In the genomic region with DNA sequence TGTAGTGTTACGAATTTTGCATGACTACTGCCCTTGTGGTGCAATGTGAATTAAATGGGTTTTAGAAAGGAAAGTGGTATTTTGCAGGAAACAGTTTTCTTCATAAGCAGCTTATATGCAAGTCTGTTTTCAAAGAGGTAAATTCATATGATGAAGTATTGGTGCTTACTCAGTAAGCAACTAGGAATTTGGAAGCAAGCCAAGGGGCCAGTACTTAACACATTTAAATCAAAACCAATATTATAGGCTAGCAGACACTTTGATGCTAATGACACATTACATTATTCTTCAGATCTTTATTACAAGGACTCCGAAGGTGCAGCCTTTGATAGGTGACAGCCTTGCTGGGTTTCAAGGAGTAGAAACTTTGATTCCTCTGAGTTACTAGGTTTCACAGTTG, we compare ENCODE assay signal across 24 cellular contexts. TPM values are rescaled to one million over a fixed set of nuclear protein-coding genes. Genes with fewer than 3 reads are reported as not detected.
DNase-seq lines count a peak whose midpoint lies in the region; FAIRE-seq and TF ChIP-seq lines count a peak whose summit lies in the region.
"Had no signal": no experiment of that assay in that cellular context is flagged by ENCODE, and none has a peak within 500 bp of the region (broad histone marks: within the 10 kb centered on the region; RNA-seq: fewer than 3 reads in every experiment).

No MANE protein-coding gene starts in this region.

- H4K20me1 ChIP-seq in GM23248 (ENCODE audit: insufficient read depth) (no peaks in the 10 kb centered on the region), astrocyte (ENCODE audit: insufficient read depth, low read length) (no peaks in the 10 kb centered on the region), OCI-LY7 (ENCODE audit: insufficient read depth, low read length) (no peaks in the 10 kb centered on the region)
- H4K20me1 ChIP-seq: BLaER1 had no signal

- FAIRE-seq in astrocyte (lab: Jason Lieb, UNC): no peak
- FAIRE-seq: GM12878 had no signal

- H3K4me3 ChIP-seq in GM23248 (no peak overlapping the region), astrocyte (ENCODE audit: insufficient read depth, low read depth, low read length) (no peak overlapping the region), WERI-Rb-1 (ENCODE audit: low read depth, low read length) (no peak overlapping the region), OCI-LY7 (ENCODE audit: low read depth, low read length, poor library complexity, severe bottlenecking) (no peak overlapping the region)
- H3K4me3 ChIP-seq: BLaER1, colonic mucosa, GM12878, right atrium auricular region, tibial nerve had no signal

- H3F3A ChIP-seq in GM23248 (ENCODE audit: insufficient read depth): no peaks in the 10 kb centered on the region

- CTCF ChIA-PET in OCI-LY7 (lab: Charles Lee; ENCODE audit: unreplicated experiment): no interaction called here

- no peaks in the 10 kb centered on the region; the same call in 1 of the 2 replicates for H3K9me2 ChIP-seq in GM23248 (ENCODE audit: insufficient read depth)
- no peaks in the 10 kb centered on the region for H3K9me2 ChIP-seq in OCI-LY7 (ENCODE audit: insufficient read depth, low read length)

- H3K4me1 ChIP-seq in GM23248 (ENCODE audit: insufficient read depth): no peaks in the 10 kb centered on the region
- H3K4me1 ChIP-seq in astrocyte (ENCODE audit: insufficient read depth, low read length): peaks cover 5% of the 10 kb centered on the region
- no peaks in the 10 kb centered on the region for H3K4me1 ChIP-seq in OCI-LY7 (ENCODE audit: insufficient read depth, low read length, poor library complexity, severe bottlenecking)
- H3K4me1 ChIP-seq: BLaER1, colonic mucosa, right atrium auricular region, tibial nerve had no signal

- H3K79me2 ChIP-seq in GM23248 (ENCODE audit: insufficient read depth) (no peaks in the 10 kb centered on the region), astrocyte (ENCODE audit: insufficient read depth, low read length) (no peaks in the 10 kb centered on the region), OCI-LY7 (ENCODE audit: insufficient read depth, low read depth, low read length) (no peaks in the 10 kb centered on the region)

- no TSS peak for BruUV-seq in OCI-LY7 (replicated peaks; lab: Mats Ljungman, UMichigan)

- H3K4me1 Mint-ChIP-seq in astrocyte (ENCODE audit: low read depth, unreplicated experiment): peaks cover 28% of the 10 kb centered on the region
- H3K4me1 Mint-ChIP-seq: activated CD4-positive, alpha-beta T cell treated with anti-CD3 and anti-CD28 coated beads for 36 hours had no signal

- TF ChIP-seq CTCF in astrocyte (IDR thresholded peaks at IDR 0.05; ENCODE audit: insufficient read depth, low read depth, low read length) (no peak), WERI-Rb-1 (IDR thresholded peaks at IDR 0.05; ENCODE audit: low read depth, low read length) (no peak), OCI-LY7 (conservative IDR thresholded peaks at IDR 0.05; ENCODE audit: low read length) (no peak)

- H3K27me3 ChIP-seq in GM23248 (replicated peaks; ENCODE audit: insufficient read depth) (no peaks in the 10 kb centered on the region), astrocyte (ENCODE audit: insufficient read depth, low read length) (no peaks in the 10 kb centered on the region), WERI-Rb-1 (ENCODE audit: insufficient read depth, low read depth, severe bottlenecking) (no peaks in the 10 kb centered on the region)
- H3K27me3 ChIP-seq: BLaER1, colonic mucosa, right atrium auricular region, tibial nerve had no signal

- in situ Hi-C loops in GM23248 (cut with MboI): no loop called here

- H3K27ac Mint-ChIP-seq in astrocyte (ENCODE audit: unreplicated experiment): no peak overlapping the region
- H3K27ac Mint-ChIP-seq: activated CD4-positive, alpha-beta T cell treated with anti-CD3 and anti-CD28 coated beads for 36 hours; activated T-cell treated with anti-CD3 and anti-CD28 coated beads, Interleukin-2, amount 50 U/mL, for 24 hours; natural killer cell treated with Interleukin-12 subunit alpha and Interleukin-12 subunit beta and Interleukin-15 and Interleukin-18, amount 100 ng/mL, for 72 hours; T-helper 1 cell treated with Interleukin-12 subunit alpha and Interleukin-12 subunit beta and Interleukin-4 antibody, amounts not matched to agents 30 μg/mL and 1 μg/mL, for 36 hours had no signal

- WGBS in GM23248 (ENCODE audit: low coverage in 1 of 2, low lambda C conversion rate in 2 of 2, missing lambda C conversion rate in 2 of 2), 2 experiments: 8 to 11% methylated on average over 2 of the region's 2 CpGs

- H3K27ac ChIP-seq in GM23248 (no peak overlapping the region), astrocyte (ENCODE audit: low read depth, low read length) (no peak overlapping the region), WERI-Rb-1 (no peak overlapping the region), OCI-LY7 (ENCODE audit: low read depth, low read length, poor library complexity, severe bottlenecking) (no peak overlapping the region)
- H3K27ac ChIP-seq: BLaER1, colonic mucosa, right atrium auricular region, RWPE1, tibial nerve had no signal

- POLR2A ChIA-PET in OCI-LY7 (lab: Charles Lee): no interaction called here

- no peak overlapping the region for H2AFZ ChIP-seq in GM23248
- no peak overlapping the region for H2AFZ ChIP-seq in astrocyte (ENCODE audit: low read depth, low read length)
- H2AFZ ChIP-seq in OCI-LY7 (ENCODE audit: low read length): no peak overlapping the region

- intact Hi-C loops in OCI-LY7 (cut with micrococcal nuclease; ENCODE audit: unreplicated experiment): no loop called here

- H3K4me2 ChIP-seq in GM23248 (ENCODE audit: unreplicated experiment): no peak overlapping the region
- no peak overlapping the region for H3K4me2 ChIP-seq in astrocyte (ENCODE audit: low read length)
- no peak overlapping the region for H3K4me2 ChIP-seq in OCI-LY7 (ENCODE audit: low read length)
- H3K4me2 ChIP-seq: BLaER1 had no signal

- DNase-seq in GM23248 (peak; percentile 1), NCI-H2029 (lab: John Stamatoyannopoulos, UW) (peak; percentile 25), astrocyte (ENCODE audit: low read depth) (peak; percentile 54), lung microvascular endothelial cell (ENCODE audit: low read depth in 2 of 2) (peak; percentile 36 to 59), WERI-Rb-1 (no peak), OCI-LY7 (ENCODE audit: low spot score) (no peak), NCI-H128 (lab: John Stamatoyannopoulos, UW; ENCODE audit: unreplicated experiment) (no peak)
- DNase-seq in activated effector memory CD4-positive, alpha-beta T cell treated with anti-CD3 and anti-CD28 coated beads, Interleukin-2, amount 50 U/mL, for 16 hours: no peak
- DNase-seq: activated CD4-positive, alpha-beta T cell treated with anti-CD3 and anti-CD28 coated beads for 36 hours; activated T-cell treated with anti-CD3 and anti-CD28 coated beads, Interleukin-2, amount 50 U/mL, for 24 hours; colonic mucosa; EL; hippocampal formation; left ventricle myocardium superior; NCI-H524; stimulated activated CD4-positive, alpha-beta T cell treated with anti-CD3 and anti-CD28 coated beads, Interleukin-2, amount 100 ng/mL, for 24 hours; stimulated activated CD8-positive, alpha-beta memory T cell treated with anti-CD3 and anti-CD28 coated beads, Interleukin-4, amount 100 ng/mL, for 48 hours had no signal

- H3K9me3 Mint-ChIP-seq in astrocyte (ENCODE audit: unreplicated experiment): no peaks in the 10 kb centered on the region
- H3K9me3 Mint-ChIP-seq: natural killer cell treated with Interleukin-12 subunit alpha and Interleukin-12 subunit beta and Interleukin-15 and Interleukin-18, amount 100 ng/mL, for 72 hours; T-helper 1 cell treated with Interleukin-12 subunit alpha and Interleukin-12 subunit beta and Interleukin-4 antibody, amounts not matched to agents 30 μg/mL and 1 μg/mL, for 36 hours had no signal

- no peak overlapping the region for H3K4me3 Mint-ChIP-seq in astrocyte (ENCODE audit: unreplicated experiment)
- H3K4me3 Mint-ChIP-seq: activated CD4-positive, alpha-beta T cell treated with anti-CD3 and anti-CD28 coated beads for 36 hours; activated T-cell treated with anti-CD3 and anti-CD28 coated beads, Interleukin-2, amount 50 U/mL, for 24 hours; natural killer cell treated with Interleukin-12 subunit alpha and Interleukin-12 subunit beta and Interleukin-15 and Interleukin-18, amount 100 ng/mL, for 72 hours; T-helper 1 cell treated with Interleukin-12 subunit alpha and Interleukin-12 subunit beta and Interleukin-4 antibody, amounts not matched to agents 30 μg/mL and 1 μg/mL, for 36 hours had no signal

- no peaks in the 10 kb centered on the region for H3K27me3 Mint-ChIP-seq in astrocyte (ENCODE audit: low read depth, unreplicated experiment)
- H3K27me3 Mint-ChIP-seq: activated CD4-positive, alpha-beta T cell treated with anti-CD3 and anti-CD28 coated beads for 36 hours; activated T-cell treated with anti-CD3 and anti-CD28 coated beads, Interleukin-2, amount 50 U/mL, for 24 hours; natural killer cell treated with Interleukin-12 subunit alpha and Interleukin-12 subunit beta and Interleukin-15 and Interleukin-18, amount 100 ng/mL, for 72 hours had no signal

- H3K36me3 Mint-ChIP-seq in astrocyte (ENCODE audit: low read depth, unreplicated experiment): no peaks in the 10 kb centered on the region
- H3K36me3 Mint-ChIP-seq: natural killer cell treated with Interleukin-12 subunit alpha and Interleukin-12 subunit beta and Interleukin-15 and Interleukin-18, amount 100 ng/mL, for 72 hours had no signal

- H3K36me3 ChIP-seq in GM23248 (ENCODE audit: low read depth) (no peaks in the 10 kb centered on the region), astrocyte (ENCODE audit: insufficient read depth, low read length) (no peaks in the 10 kb centered on the region), WERI-Rb-1 (no peaks in the 10 kb centered on the region), OCI-LY7 (ENCODE audit: insufficient read depth, low read length) (no peaks in the 10 kb centered on the region)
- H3K36me3 ChIP-seq: BLaER1, colonic mucosa, right atrium auricular region, tibial nerve had no signal

- H3K9me3 ChIP-seq in GM23248 (ENCODE audit: low read depth): no peaks in the 10 kb centered on the region
- no peaks in the 10 kb centered on the region for H3K9me3 ChIP-seq in astrocyte (ENCODE audit: insufficient read depth, low read depth, low read length)
- no peaks in the 10 kb centered on the region for H3K9me3 ChIP-seq in WERI-Rb-1 (ENCODE audit: severe bottlenecking)
- no peaks in the 10 kb centered on the region for H3K9me3 ChIP-seq in OCI-LY7 (ENCODE audit: low read length)
- H3K9me3 ChIP-seq: BLaER1, colonic mucosa, right atrium auricular region, tibial nerve had no signal

- H3K9ac ChIP-seq in GM23248: no peak overlapping the region
- no peak overlapping the region for H3K9ac ChIP-seq in astrocyte (ENCODE audit: low read length)
- H3K9ac ChIP-seq: BLaER1 had no signal

RNA-seq across cellular contexts. Expression of a gene that starts 23.1 kb away (rescaled TPM):
- not detected in 2 replicates for total RNA-seq in GM23248 (2014; rRNA removed; shearing (Covaris generic))
- not detected in 2 replicates for polyA plus RNA-seq in GM23248 (2016; fragmentation: Nextera tagmentation; extraction: Ambion mirVana)
- total RNA-seq in astrocyte (1.1 and 1.2 TPM in 2 replicates), lung microvascular endothelial cell (under 0.01 TPM in 2 replicates), OCI-LY7 (2022) (not detected in 2 replicates)
- total RNA-seq in OCI-LY7 (2014; rRNA removed; shearing (Covaris generic)): not detected in 2 replicates
- total RNA-seq: activated CD4-positive, alpha-beta T cell treated with anti-CD3 and anti-CD28 coated beads for 36 hours; GM12878; natural killer cell treated with Interleukin-12 subunit alpha and Interleukin-12 subunit beta and Interleukin-15 and Interleukin-18, amount 100 ng/mL, for 72 hours had no signal
- polyA plus RNA-seq: GM12878 had no signal

Comparison
In these comparisons a context has a peak if more than half of its experiments do, and no peak if none do; other contexts are left out.
1. DNase-seq: peak in GM23248 (single experiment), NCI-H2029 (single experiment), astrocyte (single experiment) and lung microvascular endothelial cell (2 of 2); none in WERI-Rb-1 (single experiment), OCI-LY7 (single experiment), NCI-H128 (single experiment) and activated effector memory CD4-positive, alpha-beta T cell treated with anti-CD3 and anti-CD28 coated beads, Interleukin-2, amount 50 U/mL, for 16 hours (single experiment).